In genomic region chr1:90970208-90970607, GRCh38 we compare ENCODE assay signal across 29 cellular contexts.
"Had no signal": no experiment of that assay in that cellular context is flagged by ENCODE, and none has a peak within 500 bp of the region (broad histone marks: within the 10 kb centered on the region; RNA-seq: fewer than 3 reads in every experiment).

No MANE protein-coding gene starts in this region.

- FAIRE-seq: bronchial epithelial cell, TTC549 had no signal

- H3K9me3 Mint-ChIP-seq: activated CD4-positive, alpha-beta memory T cell treated with anti-CD3 and anti-CD28 coated beads for 36 hours; activated CD4-positive, alpha-beta T cell treated with anti-CD3 and anti-CD28 coated beads, Interleukin-2, amount 10 ng/mL, durations not matched to agents 7 days and 5 days; activated naive CD8-positive, alpha-beta T cell treated with anti-CD3 and anti-CD28 coated beads, Interleukin-2, amount 10 ng/mL, durations not matched to agents 7 days and 5 days; activated T-helper 2 cell treated with anti-CD3 and anti-CD28 coated beads, Interferon-gamma antibody, Interleukin-2, Interleukin-4, amounts not matched to agents 10 μg/mL and 5 μg/mL and 100 μg/mL, durations not matched to agents 14 hours and 24 hours and 36 hours; T-cell had no signal

- H3K27me3 ChIP-seq: ascending aorta, body of pancreas, MG63 had no signal

- H3K4me1 ChIP-seq: ascending aorta, body of pancreas had no signal

- DNase-seq: activated CD4-positive, alpha-beta memory T cell treated with anti-CD3 and anti-CD28 coated beads for 36 hours; activated CD4-positive, alpha-beta T cell treated with anti-CD3 and anti-CD28 coated beads, Interleukin-2, amount 10 ng/mL, durations not matched to agents 7 days and 5 days; activated CD4-positive, CD25-positive, alpha-beta regulatory T cell; activated CD8-positive, alpha-beta memory T cell treated with anti-CD3 and anti-CD28 coated beads for 24 hours; activated gamma-delta T cell treated with Interleukin-2 at 50 U/mL for 16 hours; activated naive CD4-positive, alpha-beta T cell treated with anti-CD3 and anti-CD28 coated beads, Interleukin-2, amount 50 U/mL, for 16 hours; activated naive CD8-positive, alpha-beta T cell treated with anti-CD3 and anti-CD28 coated beads, Interleukin-2, amount 10 ng/mL, durations not matched to agents 7 days and 5 days; activated T-cell treated with anti-CD3 and anti-CD28 coated beads, Interleukin-2, amount 50 U/mL, for 48 hours; amniotic stem cell; body of pancreas; central memory CD4-positive, alpha-beta T cell; cortex of kidney; MG63; NCI-H1105; NCI-H1436 treated with DMSO at 0.1 percent for 48 hours; NCI-H1930; NCI-H2171 treated with DMSO at 0.1 percent for 48 hours; NCI-H226; RPMI8226; T-cell; T-helper 2 cell; T1000 had no signal

- H3K9me3 ChIP-seq: ascending aorta, body of pancreas, MG63 had no signal

- H3K27ac Mint-ChIP-seq: activated CD4-positive, alpha-beta memory T cell treated with anti-CD3 and anti-CD28 coated beads for 36 hours; activated CD4-positive, alpha-beta T cell treated with anti-CD3 and anti-CD28 coated beads, Interleukin-2, amount 10 ng/mL, durations not matched to agents 7 days and 5 days; activated naive CD8-positive, alpha-beta T cell treated with anti-CD3 and anti-CD28 coated beads, Interleukin-2, amount 10 ng/mL, durations not matched to agents 7 days and 5 days; activated T-helper 2 cell treated with anti-CD3 and anti-CD28 coated beads, Interferon-gamma antibody, Interleukin-2, Interleukin-4, amounts not matched to agents 10 μg/mL and 5 μg/mL and 100 μg/mL, durations not matched to agents 14 hours and 24 hours and 36 hours had no signal

- H3K4me3 ChIP-seq: ascending aorta, body of pancreas, MG63, SK-N-MC had no signal

- H3K27ac ChIP-seq: ascending aorta, body of pancreas, SK-N-MC had no signal

- H3K27me3 Mint-ChIP-seq: activated CD4-positive, alpha-beta memory T cell treated with anti-CD3 and anti-CD28 coated beads for 36 hours; activated CD4-positive, alpha-beta T cell treated with anti-CD3 and anti-CD28 coated beads, Interleukin-2, amount 10 ng/mL, durations not matched to agents 7 days and 5 days; activated naive CD8-positive, alpha-beta T cell treated with anti-CD3 and anti-CD28 coated beads, Interleukin-2, amount 10 ng/mL, durations not matched to agents 7 days and 5 days; T-cell had no signal

- H3K4me3 Mint-ChIP-seq: activated CD4-positive, alpha-beta memory T cell treated with anti-CD3 and anti-CD28 coated beads for 36 hours; activated CD4-positive, alpha-beta T cell treated with anti-CD3 and anti-CD28 coated beads, Interleukin-2, amount 10 ng/mL, durations not matched to agents 7 days and 5 days; activated naive CD8-positive, alpha-beta T cell treated with anti-CD3 and anti-CD28 coated beads, Interleukin-2, amount 10 ng/mL, durations not matched to agents 7 days and 5 days; T-cell had no signal

- ATAC-seq: body of pancreas, Panc1, Right ventricle myocardium inferior, T-cell had no signal
